Comparison of ENCODE assay signal across 8 cellular contexts in genomic region chr19:7069042-7069903, GRCh38. TPM values are rescaled to one million over a fixed set of nuclear protein-coding genes. Genes with fewer than 3 reads are reported as not detected.
DNase-seq lines count a peak whose midpoint lies in the region; ATAC-seq lines count a peak whose summit lies in the region.

Gene ZNF557, plus strand, starts transcription at chr19:7069703. Its CDS starts 5,372 bp downstream, at chr19:7075075.

- POLR2A ChIA-PET in activated CD4-positive, alpha-beta T cell treated with anti-CD3 and anti-CD28 coated beads, Interleukin-2, amount 10 ng/mL, durations not matched to agents 7 days and 5 days (lab: Charles Lee), result interaction anchor here (0.6 to 1.5 kb wide), 2 partner anchors 30 to 129 kb away, joined by 5 to 9 read pairs; no protein-coding TSS in a partner anchor

- DNase-seq in C1 segment of cervical spinal cord (lab: John Stamatoyannopoulos, UW), result peak; percentile 67 to 99 (median 96)
- peak; percentile 98 for DNase-seq in NCI-H69 (lab: John Stamatoyannopoulos, UW)
- peak; percentile 99 for DNase-seq in activated CD4-positive, alpha-beta T cell treated with anti-CD3 and anti-CD28 coated beads, Interleukin-2, amount 10 ng/mL, durations not matched to agents 7 days and 5 days
- DNase-seq in cortex of kidney (lab: John Stamatoyannopoulos, UW), result peak; percentile 61
- DNase-seq in left lobe of liver (ENCODE audit: low spot score), result peak; percentile 99
- peak; percentile 98 to 99 for DNase-seq in stimulated activated CD4-positive, alpha-beta T cell treated with anti-CD3 and anti-CD28 coated beads, Interleukin-2, amount 100 ng/mL, for 24 hours

- no peaks in the 10 kb centered on the region for H3K27me3 Mint-ChIP-seq in activated CD4-positive, alpha-beta T cell treated with anti-CD3 and anti-CD28 coated beads, Interleukin-2, amount 10 ng/mL, durations not matched to agents 7 days and 5 days

- H3K4me1 Mint-ChIP-seq in activated CD4-positive, alpha-beta T cell treated with anti-CD3 and anti-CD28 coated beads, Interleukin-2, amount 10 ng/mL, durations not matched to agents 7 days and 5 days, result peaks cover 24% of the 10 kb centered on the region

- peaks cover 11% of the 10 kb centered on the region for H3K9me3 Mint-ChIP-seq in activated CD4-positive, alpha-beta T cell treated with anti-CD3 and anti-CD28 coated beads, Interleukin-2, amount 10 ng/mL, durations not matched to agents 7 days and 5 days

- ATAC-seq in GM19351 (IDR thresholded peaks at IDR 0.05; ENCODE audit: unreplicated experiment) (peak; percentile 89), HG03520 (IDR thresholded peaks at IDR 0.05; ENCODE audit: unreplicated experiment) (peak; percentile 85), left lobe of liver (peak; percentile 98)

- CTCF ChIA-PET in activated CD4-positive, alpha-beta T cell treated with anti-CD3 and anti-CD28 coated beads, Interleukin-2, amount 10 ng/mL, durations not matched to agents 7 days and 5 days (lab: Charles Lee), result interaction anchor here (0.5 to 1.9 kb wide), 8 partner anchors 15 to 1107 kb away, joined by 3 to 5 read pairs (median 3); no protein-coding TSS in a partner anchor

- peak within 1 kb of the TSS; percentile 96 for H3K27ac Mint-ChIP-seq in activated CD4-positive, alpha-beta T cell treated with anti-CD3 and anti-CD28 coated beads, Interleukin-2, amount 10 ng/mL, durations not matched to agents 7 days and 5 days

- H3K36me3 Mint-ChIP-seq in activated CD4-positive, alpha-beta T cell treated with anti-CD3 and anti-CD28 coated beads, Interleukin-2, amount 10 ng/mL, durations not matched to agents 7 days and 5 days (ENCODE audit: low read depth), result peaks cover 37% of the 10 kb centered on the region

- H3K4me3 Mint-ChIP-seq in activated CD4-positive, alpha-beta T cell treated with anti-CD3 and anti-CD28 coated beads, Interleukin-2, amount 10 ng/mL, durations not matched to agents 7 days and 5 days, result peak within 1 kb of the TSS; percentile 92

RNA-seq across cellular contexts. Expression of gene ZNF557, which starts in this region (rescaled TPM):
- total RNA-seq in activated CD4-positive, alpha-beta T cell treated with anti-CD3 and anti-CD28 coated beads, Interleukin-2, amount 10 ng/mL, durations not matched to agents 7 days and 5 days, result 10 to 100 TPM; 19.3 to 20.7 TPM
- 3.0 TPM for total RNA-seq in left lobe of liver

Comparison
In these comparisons a context has a peak if more than half of its experiments do, and no peak if none do; other contexts are left out.
1. Peak in every context shown above with its lines: DNase-seq and ATAC-seq.